ENCODE assay signal across 9 cellular contexts in genomic region chr15:60391722-60392340, GRCh38. TPM values are rescaled to one million over a fixed set of nuclear protein-coding genes. Genes with fewer than 3 reads are reported as not detected.
DNase-seq lines count a peak whose midpoint lies in the region; ATAC-seq and TF ChIP-seq lines count a peak whose summit lies in the region.
"Had no signal": no experiment of that assay in that cellular context is flagged by ENCODE, and none has a peak within 500 bp of the region (broad histone marks: within the 10 kb centered on the region; RNA-seq: fewer than 3 reads in every experiment).

No MANE protein-coding gene starts in this region.

- no peaks in the 10 kb centered on the region for H3K9me3 ChIP-seq in HCT116 (ENCODE audit: control insufficient read depth in 1 of 2, insufficient read depth in 1 of 2, low read depth in 1 of 2, low read length in 2 of 2)
- H3K9me3 ChIP-seq in skeletal muscle satellite cell (replicated peaks; ENCODE audit: low read length), result no peaks in the 10 kb centered on the region
- H3K9me3 ChIP-seq: testis had no signal

- peaks cover 2 to 63% of the 10 kb centered on the region in 2 experiments for H3K36me3 ChIP-seq in HCT116 (ENCODE audit: control insufficient read depth in 1 of 2, insufficient read depth in 2 of 2, low read length in 2 of 2)
- H3K36me3 ChIP-seq in skeletal muscle satellite cell (ENCODE audit: insufficient read depth, low read length), result peaks cover 74% of the 10 kb centered on the region

- H4K20me1 ChIP-seq in HCT116 (ENCODE audit: insufficient read depth), result peaks cover 24% of the 10 kb centered on the region; the same call in 1 of the 2 replicates

- H3K9me2 ChIP-seq in HCT116 (ENCODE audit: insufficient read depth), result no peaks in the 10 kb centered on the region

- TF ChIP-seq CTCF in HCT116 (IDR thresholded peaks at IDR 0.05 in 2 of 3, conservative IDR thresholded peaks at IDR 0.05 in 1 of 3; ENCODE audit: borderline replicate concordance in 1 of 3, insufficient read depth in 1 of 3, low read depth in 2 of 3, low read length in 2 of 3), result no peak
- TF ChIP-seq CTCF in WI38 (IDR thresholded peaks at IDR 0.05; ENCODE audit: low read depth, low read length), result no peak
- TF ChIP-seq CTCF in fibroblast of the aortic adventitia (IDR thresholded peaks at IDR 0.05; ENCODE audit: insufficient read depth, low read length), result no peak
- no peak for TF ChIP-seq CTCF in GM10266 (IDR thresholded peaks at IDR 0.05; ENCODE audit: control insufficient read depth, insufficient read depth, low read depth, missing control alignments)

- H2AFZ ChIP-seq in HCT116 (ENCODE audit: low read depth, low read length, poor library complexity, severe bottlenecking), result no peak overlapping the region

- TF ChIP-seq POLR2A in HCT116 (IDR thresholded peaks at IDR 0.05; ENCODE audit: borderline replicate concordance, extremely low read depth, insufficient read depth, insufficient read length), result no peak

- RAD21 ChIA-PET in HCT116 (lab: Charles Lee; ENCODE audit: low non-redundant PET in 1 of 2, low total read pairs in 2 of 2, uncharacterized antibody in 2 of 2, unreplicated experiment in 2 of 2), result no interaction called here

- DNase-seq in HCT116 (ENCODE audit: low read depth, low spot score), result no peak
- DNase-seq in fibroblast of the aortic adventitia (ENCODE audit: low read depth), result peak; percentile 35
- no peak for DNase-seq in GM10266 (ENCODE audit: extremely low spot score)
- DNase-seq in RKO (ENCODE audit: low spot score), result no peak
- no peak for DNase-seq in activated CD8-positive, alpha-beta memory T cell treated with anti-CD3 and anti-CD28 coated beads, Interleukin-2, amount 50 U/mL, for 4 hours
- DNase-seq: testis had no signal

- peak overlapping the region; percentile 96 for H3K27ac ChIP-seq in HCT116 (ENCODE audit: low read depth, low read length)

- H3K4me2 ChIP-seq in HCT116 (ENCODE audit: low read length) (peak overlapping the region; percentile 92), skeletal muscle satellite cell (ENCODE audit: low read length) (peak overlapping the region; percentile 85)

- H3K4me1 ChIP-seq in HCT116 (ENCODE audit: control insufficient read depth in 1 of 2, insufficient read depth in 2 of 2, low read length in 2 of 2) (peaks cover 79 to 96% of the 10 kb centered on the region in 2 experiments), skeletal muscle satellite cell (ENCODE audit: control insufficient read depth, insufficient read depth, low read length) (peaks cover 64% of the 10 kb centered on the region)

- no peak for TF ChIP-seq RAD21 in HCT116 (IDR thresholded peaks at IDR 0.05; ENCODE audit: low read depth)

- POLR2A ChIA-PET in HCT116 (lab: Charles Lee), result interaction anchor here (1.2 to 5.7 kb wide), 2 partner anchors 18 to 20 kb away, joined by 3 to 70 read pairs; no protein-coding TSS in a partner anchor

- H3K9ac ChIP-seq in HCT116 (ENCODE audit: low read length) (peak overlapping the region; percentile 97), skeletal muscle satellite cell (ENCODE audit: low read depth, low read length) (peak overlapping the region; percentile 100)

- no peaks in the 10 kb centered on the region for H3K27me3 ChIP-seq in HCT116 (ENCODE audit: insufficient read depth, low read length)
- no peaks in the 10 kb centered on the region for H3K27me3 ChIP-seq in skeletal muscle satellite cell (ENCODE audit: control insufficient read depth, insufficient read depth, low read length)
- H3K27me3 ChIP-seq: testis had no signal

- H3K4me3 ChIP-seq in HCT116 (replicated peaks in 1 of 2; ENCODE audit: low read depth in 1 of 2, low read length in 2 of 2) (peak overlapping the region; percentile 4 to 61; a peak in 3 of 4 replicates), WI38 (ENCODE audit: low read depth, low read length) (peak overlapping the region; percentile 16), fibroblast of the aortic adventitia (ENCODE audit: low read depth, low read length) (peak overlapping the region; percentile 54), skeletal muscle satellite cell (ENCODE audit: low read length) (peak overlapping the region; percentile 67)
- H3K4me3 ChIP-seq: testis had no signal

- ATAC-seq in HCT116, result no peak
- no peak for ATAC-seq in HG02642 (IDR thresholded peaks at IDR 0.05; ENCODE audit: poor library complexity, unreplicated experiment)

- CTCF ChIA-PET in HCT116 (lab: Charles Lee), result interaction anchor here (1.5 kb wide), 1 partner anchor 116 kb away, joined by 3 read pairs; no protein-coding TSS in a partner anchor

- intact Hi-C loops in HCT116 (cut with micrococcal nuclease), result no loop called here

- peaks cover 92% of the 10 kb centered on the region for H3K79me2 ChIP-seq in HCT116 (ENCODE audit: insufficient read depth, low read length)

- BruUV-seq in HCT116 (replicated peaks; lab: Mats Ljungman, UMichigan), result no TSS peak

TF ChIP-seq in HCT116, 20 proteins besides CTCF, POLR2A, EP300 and RAD21:
- TF ChIP-seq SRF (IDR thresholded peaks at IDR 0.05; ENCODE audit: low read depth) (no peak), SP1 (IDR thresholded peaks at IDR 0.05; ENCODE audit: low read depth) (no peak), TCF7L2 (IDR thresholded peaks at IDR 0.05; ENCODE audit: borderline replicate concordance, extremely low read depth, insufficient read depth, insufficient read length) (no peak), MAX (IDR thresholded peaks at IDR 0.05) (no peak), JUND (IDR thresholded peaks at IDR 0.05) (no peak), POLR2AphosphoS5 (IDR thresholded peaks at IDR 0.05; ENCODE audit: low read depth, low read length) (no peak), EGR1 (IDR thresholded peaks at IDR 0.05; ENCODE audit: low read depth) (no peak), EZH2phosphoT487 (IDR thresholded peaks at IDR 0.05; ENCODE audit: borderline replicate concordance) (no peak), ELF1 (IDR thresholded peaks at IDR 0.05; ENCODE audit: borderline replicate concordance, low read depth) (no peak), YY1 (IDR thresholded peaks at IDR 0.05; ENCODE audit: extremely low read depth, insufficient replicate concordance, low read depth, low read length) (no peak), CEBPB (IDR thresholded peaks at IDR 0.05; ENCODE audit: low read depth) (no peak), SIN3A (IDR thresholded peaks at IDR 0.05; ENCODE audit: low read depth) (no peak), CBX3 (IDR thresholded peaks at IDR 0.05; ENCODE audit: low read depth) (no peak)

RNA-seq across cellular contexts. Expression of gene ANXA2, which starts 6.0 kb away (rescaled TPM):
- total RNA-seq in HCT116 (2021; ENCODE audit: unreplicated experiment) (1,298 TPM), fibroblast of the aortic adventitia (ENCODE audit: low replicate concordance) (2,605 and 3,136 TPM in 2 replicates)
- polyA plus RNA-seq in HCT116 (2012), result 1,797 and 1,965 TPM in 2 replicates
- 4,583 and 5,218 TPM in 2 replicates for total RNA-seq in skeletal muscle satellite cell (2012; rRNA removed)

Comparison
In these comparisons a context has a peak if more than half of its experiments do, and no peak if none do; other contexts are left out.
1. H3K4me3 ChIP-seq: peak in every context shown above with its lines; median percentile 67 in skeletal muscle satellite cell; 54 in fibroblast of the aortic adventitia; 32 in HCT116; 16 in WI38.